ENCODE assay signal across 1 cellular context in genomic region chr1:6603851-6604558, GRCh38.
TF ChIP-seq lines count a peak whose summit lies in the region.

No MANE protein-coding gene starts in this region.

TF ChIP-seq in H1, 55 proteins besides CTCF, POLR2A, EP300 and RAD21:
- TF ChIP-seq HDAC6 (IDR thresholded peaks at IDR 0.05; ENCODE audit: low read depth, low read length) = no peak
- TF ChIP-seq HDAC2 (IDR thresholded peaks at IDR 0.05; ENCODE audit: borderline replicate concordance in 1 of 2, low read depth in 2 of 2, low read length in 2 of 2) = no peak
- TF ChIP-seq RNF2 (IDR thresholded peaks at IDR 0.05; ENCODE audit: borderline replicate concordance, low read depth, low read length, missing control alignments, poor library complexity, severe bottlenecking) = no peak
- TF ChIP-seq SP4 (IDR thresholded peaks at IDR 0.05; ENCODE audit: low read length) = no peak
- no peak for TF ChIP-seq CTBP2 (IDR thresholded peaks at IDR 0.05; ENCODE audit: borderline replicate concordance, insufficient read depth, insufficient read length, low read length)
- TF ChIP-seq PHF8 (conservative IDR thresholded peaks at IDR 0.05; ENCODE audit: low read depth, low read length) = peak; percentile 14; the same call in 1 of the 2 replicates
- no peak for TF ChIP-seq SIX5 (IDR thresholded peaks at IDR 0.05; ENCODE audit: low read depth, low read length)
- TF ChIP-seq EZH2 (IDR thresholded peaks at IDR 0.05; ENCODE audit: low read depth, low read length, severe bottlenecking) = no peak
- peak; percentile 86 for TF ChIP-seq MAX (IDR thresholded peaks at IDR 0.05)
- TF ChIP-seq TCF12 (IDR thresholded peaks at IDR 0.05; ENCODE audit: low read depth, low read length) = no peak
- no peak for TF ChIP-seq BACH1 (IDR thresholded peaks at IDR 0.05; ENCODE audit: low read length)
- TF ChIP-seq POU5F1 (IDR thresholded peaks at IDR 0.05; ENCODE audit: low read depth, low read length) = no peak
- no peak for TF ChIP-seq JUN (IDR thresholded peaks at IDR 0.05; ENCODE audit: low read depth, low read length)
- TF ChIP-seq CREB1 (IDR thresholded peaks at IDR 0.05) = no peak
- TF ChIP-seq SAP30 (IDR thresholded peaks at IDR 0.05; ENCODE audit: insufficient read depth, insufficient replicate concordance, low read length) = no peak
- TF ChIP-seq CBX8 (IDR thresholded peaks at IDR 0.05; ENCODE audit: borderline replicate concordance, low read depth, low read length) = no peak
- no peak for TF ChIP-seq ZNF274 (IDR thresholded peaks at IDR 0.05; ENCODE audit: borderline replicate concordance, extremely low read depth, low read length)
- TF ChIP-seq BRCA1 (IDR thresholded peaks at IDR 0.05; ENCODE audit: low read depth, low read length) = no peak
- TF ChIP-seq SP2 (IDR thresholded peaks at IDR 0.05; ENCODE audit: low read length) = no peak
- peak; percentile 61 for TF ChIP-seq TBP (IDR thresholded peaks at IDR 0.05; ENCODE audit: low read depth, low read length)
- TF ChIP-seq FOSL1 (IDR thresholded peaks at IDR 0.05; ENCODE audit: insufficient read depth, low read depth, low read length) = no peak
- no peak for TF ChIP-seq KDM1A (IDR thresholded peaks at IDR 0.05; ENCODE audit: borderline replicate concordance, low read length)
- TF ChIP-seq CHD7 (IDR thresholded peaks at IDR 0.05; ENCODE audit: insufficient replicate concordance, low read length) = no peak
- peak; percentile 80 for TF ChIP-seq TEAD4 (IDR thresholded peaks at IDR 0.05; ENCODE audit: low read depth, low read length)
- TF ChIP-seq JUND (IDR thresholded peaks at IDR 0.05; ENCODE audit: low read length) = no peak
- no peak for TF ChIP-seq MAFK (IDR thresholded peaks at IDR 0.05; ENCODE audit: low read depth, low read length)
- peak; percentile 65 for TF ChIP-seq YY1 (IDR thresholded peaks at IDR 0.05; ENCODE audit: low read depth, low read length)
- no peak for TF ChIP-seq SIN3A (conservative IDR thresholded peaks at IDR 0.05 in 1 of 2, IDR thresholded peaks at IDR 0.05 in 1 of 2; ENCODE audit: low read depth in 1 of 2, low read length in 2 of 2)
- peak; percentile 70 for TF ChIP-seq SP1 (IDR thresholded peaks at IDR 0.05; ENCODE audit: low read depth, low read length)
- TF ChIP-seq RBBP5 (IDR thresholded peaks at IDR 0.05; ENCODE audit: borderline replicate concordance, low read depth, low read length) = no peak
- peak; percentile 22 for TF ChIP-seq ASH2L (IDR thresholded peaks at IDR 0.05; ENCODE audit: low read length)
- TF ChIP-seq KDM4A (IDR thresholded peaks at IDR 0.05; ENCODE audit: low read depth, low read length, severe bottlenecking) = no peak
- no peak for TF ChIP-seq CHD1 (IDR thresholded peaks at IDR 0.05; ENCODE audit: low read depth, low read length)
- no peak for TF ChIP-seq NRF1 (IDR thresholded peaks at IDR 0.05; ENCODE audit: low read depth, low read length)
- TF ChIP-seq NANOG (IDR thresholded peaks at IDR 0.05; ENCODE audit: insufficient read depth, low read depth, low read length, poor library complexity, severe bottlenecking) = no peak
- peak; percentile 47 for TF ChIP-seq TAF7 (optimal IDR thresholded peaks at IDR 0.05; ENCODE audit: borderline replicate concordance, low read depth, low read length)
- TF ChIP-seq ATF3 (IDR thresholded peaks at IDR 0.05; ENCODE audit: insufficient read depth, low read depth, low read length) = no peak
- no peak for TF ChIP-seq CHD2 (IDR thresholded peaks at IDR 0.05; ENCODE audit: low read length)
- TF ChIP-seq CBX5 (IDR thresholded peaks at IDR 0.05; ENCODE audit: low read depth, low read length) = no peak
- no peak for TF ChIP-seq GTF2F1 (IDR thresholded peaks at IDR 0.05; ENCODE audit: borderline replicate concordance, low read depth, low read length)
- TF ChIP-seq USF2 (IDR thresholded peaks at IDR 0.05; ENCODE audit: low read length) = peak; percentile 44; the same call in 1 of the 2 replicates
- no peak for TF ChIP-seq E2F6 (IDR thresholded peaks at IDR 0.05)
- no peak for TF ChIP-seq RFX5 (IDR thresholded peaks at IDR 0.05; ENCODE audit: borderline replicate concordance, low read depth, low read length)
- TF ChIP-seq RXRA (IDR thresholded peaks at IDR 0.05; ENCODE audit: insufficient read depth, low read depth, low read length) = no peak
- TF ChIP-seq BCL11A (IDR thresholded peaks at IDR 0.05; ENCODE audit: low read depth in 2 of 2, low read length in 2 of 2) = no peak
- TF ChIP-seq GABPA (IDR thresholded peaks at IDR 0.05; ENCODE audit: borderline replicate concordance, insufficient read depth, low read length) = no peak
- TF ChIP-seq EGR1 (IDR thresholded peaks at IDR 0.05; ENCODE audit: borderline replicate concordance, low read depth, low read length) = 0 out of 2 replicates have a peak, but pooled peaks have one; percentile 36
- peak; percentile 88 for TF ChIP-seq CEBPB (IDR thresholded peaks at IDR 0.05; ENCODE audit: low read depth, low read length)
- peak; percentile 95 for TF ChIP-seq SRF (IDR thresholded peaks at IDR 0.05; ENCODE audit: low read depth, low read length)
- TF ChIP-seq POLR2AphosphoS5 (IDR thresholded peaks at IDR 0.05; ENCODE audit: low read depth, low read length) = peak; percentile 73
- TF ChIP-seq KDM5A (IDR thresholded peaks at IDR 0.05; ENCODE audit: low read length) = no peak
- no peak for TF ChIP-seq SIRT6 (IDR thresholded peaks at IDR 0.05; ENCODE audit: low read length)
- TF ChIP-seq SUZ12 (IDR thresholded peaks at IDR 0.05; ENCODE audit: low read length) = no peak
- 0 out of 2 replicates have a peak, but pooled peaks have one; percentile 52 for TF ChIP-seq TAF1 (IDR thresholded peaks at IDR 0.05; ENCODE audit: low read depth, low read length)
- no peak for TF ChIP-seq ATF2 (IDR thresholded peaks at IDR 0.05; ENCODE audit: low read length)
